ENCODE assay signal across 8 cellular contexts in the genomic region with DNA sequence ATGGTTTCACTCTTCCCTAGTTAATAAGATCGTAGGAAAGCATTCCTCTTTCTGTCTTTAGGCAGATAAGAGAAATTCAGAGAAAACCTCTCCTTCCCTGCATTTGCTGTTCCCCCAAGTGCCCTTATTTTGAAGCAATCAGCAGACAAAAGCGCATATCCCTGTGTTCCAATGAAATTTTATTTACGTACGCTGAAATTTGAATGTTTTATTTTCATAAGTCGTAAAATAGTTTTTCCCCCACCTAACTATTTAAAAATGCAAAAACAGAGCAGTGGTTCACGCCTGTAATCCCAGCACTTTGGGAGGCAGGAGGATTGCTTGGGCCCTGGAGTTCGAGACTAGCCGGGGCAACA. TPM values are rescaled to one million over a fixed set of nuclear protein-coding genes. Genes with fewer than 3 reads are reported as not detected.
DNase-seq lines count a peak whose midpoint lies in the region; ATAC-seq and TF ChIP-seq lines count a peak whose summit lies in the region.

No MANE protein-coding gene starts in this region.

- H3K36me3 ChIP-seq in OCI-LY1 (ENCODE audit: insufficient read depth, low read length) (peaks cover 7% of the 10 kb centered on the region), neutrophil (peaks cover 9% of the 10 kb centered on the region)

- no peak for ATAC-seq in CD4-positive, alpha-beta T cell (ENCODE audit: poor library complexity)
- ATAC-seq in effector memory CD8-positive, alpha-beta T cell (replicated peaks) = no peak
- ATAC-seq in GM21526 (IDR thresholded peaks at IDR 0.05; ENCODE audit: low FRiP score, unreplicated experiment) = no peak
- no peak for ATAC-seq in HG02763 (IDR thresholded peaks at IDR 0.05; ENCODE audit: unreplicated experiment)
- ATAC-seq in HG03442 (IDR thresholded peaks at IDR 0.05; ENCODE audit: unreplicated experiment) = no peak

- DNase-seq in CD4-positive, alpha-beta T cell = no peak
- DNase-seq in effector memory CD8-positive, alpha-beta T cell = no peak
- no peak for DNase-seq in MV-4-11 (lab: John Stamatoyannopoulos, UW)

- no peaks in the 10 kb centered on the region for H3K9me3 ChIP-seq in CD4-positive, alpha-beta T cell (ENCODE audit: control insufficient read depth, low read length)
- no peaks in the 10 kb centered on the region for H3K9me3 ChIP-seq in OCI-LY1 (ENCODE audit: low read length)
- no peaks in the 10 kb centered on the region for H3K9me3 ChIP-seq in neutrophil

- H3K9me3 Mint-ChIP-seq in CD4-positive, alpha-beta T cell = no peaks in the 10 kb centered on the region
- H3K9me3 Mint-ChIP-seq in effector memory CD8-positive, alpha-beta T cell = no peaks in the 10 kb centered on the region

- peaks cover 30% of the 10 kb centered on the region for H3K36me3 Mint-ChIP-seq in CD4-positive, alpha-beta T cell (ENCODE audit: low read depth)
- H3K36me3 Mint-ChIP-seq in effector memory CD8-positive, alpha-beta T cell (ENCODE audit: insufficient read depth) = peaks cover 14% of the 10 kb centered on the region

- no peak overlapping the region for H3K9ac ChIP-seq in OCI-LY1 (ENCODE audit: low read length)

- H4K20me1 ChIP-seq in OCI-LY1 (ENCODE audit: insufficient read depth, low read length) = no peaks in the 10 kb centered on the region

- POLR2A ChIA-PET in CD4-positive, alpha-beta T cell (lab: Charles Lee) = interaction anchor here (1.0 to 2.7 kb wide), 17 partner anchors 7 to 595 kb away, joined by 3 to 39 read pairs (median 6); a partner anchor contains a TSS

- peaks cover 30% of the 10 kb centered on the region for H3K4me1 Mint-ChIP-seq in CD4-positive, alpha-beta T cell (ENCODE audit: low read depth)
- peaks cover 22 to 26% of the 10 kb centered on the region in 2 donors for H3K4me1 Mint-ChIP-seq in effector memory CD8-positive, alpha-beta T cell (ENCODE audit: low read depth in 2 of 2)

- TF ChIP-seq CTCF in CD4-positive, alpha-beta T cell (IDR thresholded peaks at IDR 0.05) = no peak
- TF ChIP-seq CTCF in OCI-LY1 (IDR thresholded peaks at IDR 0.05; ENCODE audit: low read length) (no peak), neutrophil (IDR thresholded peaks at IDR 0.05) (no peak)

- peak overlapping the region; percentile 87 for H3K27ac Mint-ChIP-seq in CD4-positive, alpha-beta T cell
- H3K27ac Mint-ChIP-seq in effector memory CD8-positive, alpha-beta T cell = peak overlapping the region; percentile 86 to 89

- H3K4me1 ChIP-seq in OCI-LY1 (ENCODE audit: insufficient read depth, low read length, severe bottlenecking) (peaks cover 13% of the 10 kb centered on the region), neutrophil (ENCODE audit: control insufficient read depth in 1 of 2, insufficient read depth in 1 of 2, low read depth in 1 of 2, low read length in 1 of 2) (peaks cover 13 to 16% of the 10 kb centered on the region in 2 experiments)

- CTCF ChIA-PET in CD4-positive, alpha-beta T cell (lab: Charles Lee) = interaction anchor here (1.2 to 1.8 kb wide), 3 partner anchors 26 to 939 kb away, joined by 3 to 8 read pairs (median 6); no protein-coding TSS in a partner anchor

- H2AFZ ChIP-seq in OCI-LY1 (ENCODE audit: low read length) = no peak overlapping the region

- no peaks in the 10 kb centered on the region for H3K9me2 ChIP-seq in OCI-LY1 (ENCODE audit: low read depth, low read length)

- H3K4me3 ChIP-seq in OCI-LY1 (ENCODE audit: low read depth, low read length, poor library complexity, severe bottlenecking) (peak overlapping the region; percentile 87), neutrophil (ENCODE audit: low read depth in 1 of 2, low read length in 1 of 2) (peak overlapping the region; percentile 70 to 94)

- no peaks in the 10 kb centered on the region for H3K27me3 Mint-ChIP-seq in CD4-positive, alpha-beta T cell
- H3K27me3 Mint-ChIP-seq in effector memory CD8-positive, alpha-beta T cell = no peaks in the 10 kb centered on the region

- H3K4me3 Mint-ChIP-seq in CD4-positive, alpha-beta T cell = peak overlapping the region; percentile 91
- peak overlapping the region; percentile 84 to 89 for H3K4me3 Mint-ChIP-seq in effector memory CD8-positive, alpha-beta T cell

- H3K27ac ChIP-seq in CD4-positive, alpha-beta T cell (ENCODE audit: low read depth, low read length) = peak overlapping the region; percentile 79
- H3K27ac ChIP-seq in OCI-LY1 (ENCODE audit: low read depth, low read length, poor library complexity, severe bottlenecking) (no peak overlapping the region), neutrophil (peak overlapping the region; percentile 87)

- peak overlapping the region; percentile 49; the same call in 1 of the 2 replicates for H3K4me2 ChIP-seq in OCI-LY1 (ENCODE audit: low read length)

- no peaks in the 10 kb centered on the region for H3F3A ChIP-seq in OCI-LY1 (ENCODE audit: insufficient read depth, low read length)

- intact Hi-C loops in CD4-positive, alpha-beta T cell (cut with DNase I, micrococcal nuclease) = loop anchor here in 1 of 2 experiments (1.0 kb wide), 2 partner anchors 16 to 17 kb away; a partner anchor contains a TSS

- H3K79me2 ChIP-seq in OCI-LY1 (ENCODE audit: insufficient read depth, low read length) = no peaks in the 10 kb centered on the region

- H3K27me3 ChIP-seq in CD4-positive, alpha-beta T cell (ENCODE audit: control insufficient read depth, insufficient read depth, low read length) = no peaks in the 10 kb centered on the region
- no peaks in the 10 kb centered on the region for H3K27me3 ChIP-seq in OCI-LY1 (ENCODE audit: insufficient read depth, low read length)
- no peaks in the 10 kb centered on the region for H3K27me3 ChIP-seq in neutrophil

RNA-seq across cellular contexts. Expression of a gene that starts 17.2 kb away (rescaled TPM):
- 10 to 100 TPM; 20.4 to 21.1 TPM for total RNA-seq in CD4-positive, alpha-beta T cell

RNA-seq across cellular contexts. Expression of a gene that starts 27.2 kb away (rescaled TPM):
- total RNA-seq in CD4-positive, alpha-beta T cell = 100 to 1,000 TPM; 119 TPM

RNA-seq across cellular contexts. Expression of a gene that starts 48.2 kb away (rescaled TPM):
- total RNA-seq in CD4-positive, alpha-beta T cell = 1 to 10 TPM; 3.5 to 3.8 TPM
